In the genomic region with DNA sequence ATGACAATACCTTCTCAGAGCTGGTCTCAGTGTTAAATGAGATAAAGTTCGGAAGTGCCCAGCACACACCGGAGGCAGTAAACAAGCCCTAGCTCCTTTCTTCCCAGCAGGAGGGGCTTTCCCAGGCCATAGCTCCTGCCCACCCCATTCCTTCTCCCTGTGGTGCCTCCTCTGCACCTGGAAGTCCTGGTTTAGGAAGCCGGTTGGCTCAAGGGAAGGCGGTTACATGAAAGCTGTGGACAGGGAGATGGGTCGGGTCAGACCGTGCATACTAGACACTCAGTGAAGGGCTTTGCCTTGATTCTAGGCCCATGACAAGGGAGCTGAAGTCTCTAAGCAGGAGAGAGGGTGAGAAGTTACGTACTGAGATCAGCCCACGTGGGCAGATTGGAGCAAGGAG, we compare ENCODE assay signal across 1 cellular context.
TF ChIP-seq lines count a peak whose summit lies in the region.

No MANE protein-coding gene starts in this region.

TF ChIP-seq in GM23338, 12 proteins besides CTCF, POLR2A, EP300 and RAD21 (continued from another document):
- TF ChIP-seq, protein P1, sequence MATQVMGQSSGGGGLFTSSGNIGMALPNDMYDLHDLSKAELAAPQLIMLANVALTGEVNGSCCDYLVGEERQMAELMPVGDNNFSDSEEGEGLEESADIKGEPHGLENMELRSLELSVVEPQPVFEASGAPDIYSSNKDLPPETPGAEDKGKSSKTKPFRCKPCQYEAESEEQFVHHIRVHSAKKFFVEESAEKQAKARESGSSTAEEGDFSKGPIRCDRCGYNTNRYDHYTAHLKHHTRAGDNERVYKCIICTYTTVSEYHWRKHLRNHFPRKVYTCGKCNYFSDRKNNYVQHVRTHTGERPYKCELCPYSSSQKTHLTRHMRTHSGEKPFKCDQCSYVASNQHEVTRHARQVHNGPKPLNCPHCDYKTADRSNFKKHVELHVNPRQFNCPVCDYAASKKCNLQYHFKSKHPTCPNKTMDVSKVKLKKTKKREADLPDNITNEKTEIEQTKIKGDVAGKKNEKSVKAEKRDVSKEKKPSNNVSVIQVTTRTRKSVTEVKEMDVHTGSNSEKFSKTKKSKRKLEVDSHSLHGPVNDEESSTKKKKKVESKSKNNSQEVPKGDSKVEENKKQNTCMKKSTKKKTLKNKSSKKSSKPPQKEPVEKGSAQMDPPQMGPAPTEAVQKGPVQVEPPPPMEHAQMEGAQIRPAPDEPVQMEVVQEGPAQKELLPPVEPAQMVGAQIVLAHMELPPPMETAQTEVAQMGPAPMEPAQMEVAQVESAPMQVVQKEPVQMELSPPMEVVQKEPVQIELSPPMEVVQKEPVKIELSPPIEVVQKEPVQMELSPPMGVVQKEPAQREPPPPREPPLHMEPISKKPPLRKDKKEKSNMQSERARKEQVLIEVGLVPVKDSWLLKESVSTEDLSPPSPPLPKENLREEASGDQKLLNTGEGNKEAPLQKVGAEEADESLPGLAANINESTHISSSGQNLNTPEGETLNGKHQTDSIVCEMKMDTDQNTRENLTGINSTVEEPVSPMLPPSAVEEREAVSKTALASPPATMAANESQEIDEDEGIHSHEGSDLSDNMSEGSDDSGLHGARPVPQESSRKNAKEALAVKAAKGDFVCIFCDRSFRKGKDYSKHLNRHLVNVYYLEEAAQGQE (IDR thresholded peaks at IDR 0.05; ENCODE audit: unreplicated experiment) = no peak
